1 cellular context compared by ENCODE assay signal in genomic region chr4:84673475-84674230, GRCh38.
TF ChIP-seq lines count a peak whose summit lies in the region.

No MANE protein-coding gene starts in this region.

TF ChIP-seq in WTC11, 78 proteins besides CTCF, POLR2A, EP300 and RAD21 (continued from another document):
- TF ChIP-seq, protein P1, sequence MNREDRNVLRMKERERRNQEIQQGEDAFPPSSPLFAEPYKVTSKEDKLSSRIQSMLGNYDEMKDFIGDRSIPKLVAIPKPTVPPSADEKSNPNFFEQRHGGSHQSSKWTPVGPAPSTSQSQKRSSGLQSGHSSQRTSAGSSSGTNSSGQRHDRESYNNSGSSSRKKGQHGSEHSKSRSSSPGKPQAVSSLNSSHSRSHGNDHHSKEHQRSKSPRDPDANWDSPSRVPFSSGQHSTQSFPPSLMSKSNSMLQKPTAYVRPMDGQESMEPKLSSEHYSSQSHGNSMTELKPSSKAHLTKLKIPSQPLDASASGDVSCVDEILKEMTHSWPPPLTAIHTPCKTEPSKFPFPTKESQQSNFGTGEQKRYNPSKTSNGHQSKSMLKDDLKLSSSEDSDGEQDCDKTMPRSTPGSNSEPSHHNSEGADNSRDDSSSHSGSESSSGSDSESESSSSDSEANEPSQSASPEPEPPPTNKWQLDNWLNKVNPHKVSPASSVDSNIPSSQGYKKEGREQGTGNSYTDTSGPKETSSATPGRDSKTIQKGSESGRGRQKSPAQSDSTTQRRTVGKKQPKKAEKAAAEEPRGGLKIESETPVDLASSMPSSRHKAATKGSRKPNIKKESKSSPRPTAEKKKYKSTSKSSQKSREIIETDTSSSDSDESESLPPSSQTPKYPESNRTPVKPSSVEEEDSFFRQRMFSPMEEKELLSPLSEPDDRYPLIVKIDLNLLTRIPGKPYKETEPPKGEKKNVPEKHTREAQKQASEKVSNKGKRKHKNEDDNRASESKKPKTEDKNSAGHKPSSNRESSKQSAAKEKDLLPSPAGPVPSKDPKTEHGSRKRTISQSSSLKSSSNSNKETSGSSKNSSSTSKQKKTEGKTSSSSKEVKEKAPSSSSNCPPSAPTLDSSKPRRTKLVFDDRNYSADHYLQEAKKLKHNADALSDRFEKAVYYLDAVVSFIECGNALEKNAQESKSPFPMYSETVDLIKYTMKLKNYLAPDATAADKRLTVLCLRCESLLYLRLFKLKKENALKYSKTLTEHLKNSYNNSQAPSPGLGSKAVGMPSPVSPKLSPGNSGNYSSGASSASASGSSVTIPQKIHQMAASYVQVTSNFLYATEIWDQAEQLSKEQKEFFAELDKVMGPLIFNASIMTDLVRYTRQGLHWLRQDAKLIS (CRISPR knock-in tag; IDR thresholded peaks at IDR 0.05; ENCODE audit: borderline replicate concordance) = no peak
- no peak for TF ChIP-seq FOXJ3 (CRISPR knock-in tag; IDR thresholded peaks at IDR 0.05; ENCODE audit: borderline replicate concordance)
